Comparison of ENCODE assay signal across 11 cellular contexts in the genomic region with DNA sequence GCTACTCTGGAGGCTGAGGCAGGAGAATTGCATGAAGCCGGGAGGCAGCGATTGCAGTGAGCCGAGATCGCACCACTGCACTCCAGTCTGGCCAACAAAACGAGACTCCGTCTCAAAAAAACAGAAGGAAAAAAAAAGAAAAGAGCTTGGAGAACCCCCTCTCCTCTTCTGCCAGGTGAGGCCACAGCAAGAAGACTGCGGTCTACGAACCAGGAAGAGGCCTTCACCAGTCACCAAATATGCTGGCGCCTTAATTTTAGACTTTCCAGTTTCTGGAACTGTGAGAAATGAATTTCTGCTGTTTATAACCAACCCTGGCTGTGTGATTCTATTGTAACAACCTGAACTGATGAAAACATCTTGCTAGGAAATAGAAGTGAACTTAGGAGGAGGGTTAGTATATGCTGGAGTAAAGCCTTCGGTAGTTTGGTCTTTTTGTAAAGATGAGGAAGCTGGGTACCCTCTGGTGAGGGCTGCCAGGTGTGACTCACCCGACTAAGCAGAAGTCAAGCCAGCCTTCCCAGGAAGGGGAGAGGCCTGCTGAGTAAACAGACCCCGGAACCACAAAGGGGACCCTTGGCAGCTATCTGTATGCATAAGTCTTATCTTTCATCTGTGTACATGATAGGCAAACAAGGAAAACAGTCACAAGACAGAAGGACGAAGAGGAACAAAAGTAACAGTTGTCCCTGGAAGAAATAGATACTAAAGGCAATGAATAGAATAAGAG.
DNase-seq lines count a peak whose midpoint lies in the region; ATAC-seq, FAIRE-seq and TF ChIP-seq lines count a peak whose summit lies in the region.
"Had no signal": no experiment of that assay in that cellular context is flagged by ENCODE, and none has a peak within 500 bp of the region (broad histone marks: within the 10 kb centered on the region; RNA-seq: fewer than 3 reads in every experiment).

No MANE protein-coding gene starts in this region.

- H3K4me1 ChIP-seq in adrenal gland (replicated peaks in 1 of 2): peaks cover 0 to 6% of the 10 kb centered on the region in 2 donors

- peak; percentile 65 to 66 for ATAC-seq in activated T-cell treated with anti-CD3 and anti-CD28 coated beads, Interleukin-2, amount 50 U/mL, for 4 hours
- ATAC-seq in activated naive CD8-positive, alpha-beta T cell treated with anti-CD3 and anti-CD28 coated beads, Interleukin-2, amount 50 U/mL, for 24 hours: peak; percentile 71
- ATAC-seq: Panc1 had no signal

- no peaks in the 10 kb centered on the region for H3K36me3 ChIP-seq in adrenal gland (replicated peaks in 1 of 2)

- TF ChIP-seq POLR2A in adrenal gland (IDR thresholded peaks at IDR 0.05): no peak
- no peak for TF ChIP-seq POLR2A in GM12892 (IDR thresholded peaks at IDR 0.05; ENCODE audit: low read depth, low read length)

- no peak for FAIRE-seq in GM12892 (lab: Jason Lieb, UNC)

- WGBS in adrenal gland, 4 donors: 76 to 81% (median 79%) methylated on average over 13 of the region's 13 CpGs

- intact Hi-C loops in adrenal gland (cut with DNase I): no loop called here

- no peaks in the 10 kb centered on the region for H3K27me3 ChIP-seq in adrenal gland

- peaks cover 18% of the 10 kb centered on the region for H3K4me1 Mint-ChIP-seq in activated T-cell treated with anti-CD3 and anti-CD28 coated beads, Interleukin-2, amount 50 U/mL, for 4 hours (ENCODE audit: low read depth)
- peaks cover 34% of the 10 kb centered on the region for H3K4me1 Mint-ChIP-seq in activated naive CD8-positive, alpha-beta T cell treated with anti-CD3 and anti-CD28 coated beads, Interleukin-2, amount 50 U/mL, for 24 hours
- peaks cover 40% of the 10 kb centered on the region for H3K4me1 Mint-ChIP-seq in stimulated activated naive CD8-positive, alpha-beta T cell treated with anti-CD3 and anti-CD28 coated beads, Interleukin-15, Interleukin-2, amounts not matched to agents 100 ng/mL and 50 ng/mL, for 24 hours (ENCODE audit: low read depth)

- H3K27ac ChIP-seq in adrenal gland: no peak overlapping the region

- no peak overlapping the region for H3K4me3 ChIP-seq in adrenal gland

- TF ChIP-seq CTCF in adrenal gland (IDR thresholded peaks at IDR 0.05): no peak

- H3K27me3 Mint-ChIP-seq in activated T-cell treated with anti-CD3 and anti-CD28 coated beads, Interleukin-2, amount 50 U/mL, for 4 hours (ENCODE audit: low read depth): no peaks in the 10 kb centered on the region
- no peaks in the 10 kb centered on the region for H3K27me3 Mint-ChIP-seq in activated naive CD8-positive, alpha-beta T cell treated with anti-CD3 and anti-CD28 coated beads, Interleukin-2, amount 50 U/mL, for 24 hours
- H3K27me3 Mint-ChIP-seq in stimulated activated naive CD8-positive, alpha-beta T cell treated with anti-CD3 and anti-CD28 coated beads, Interleukin-15, Interleukin-2, amounts not matched to agents 100 ng/mL and 50 ng/mL, for 24 hours: no peaks in the 10 kb centered on the region

- peaks cover 11% of the 10 kb centered on the region for H3K9me3 Mint-ChIP-seq in activated T-cell treated with anti-CD3 and anti-CD28 coated beads, Interleukin-2, amount 50 U/mL, for 4 hours
- peaks cover 17% of the 10 kb centered on the region for H3K9me3 Mint-ChIP-seq in activated naive CD8-positive, alpha-beta T cell treated with anti-CD3 and anti-CD28 coated beads, Interleukin-2, amount 50 U/mL, for 24 hours
- peaks cover 13% of the 10 kb centered on the region for H3K9me3 Mint-ChIP-seq in stimulated activated naive CD8-positive, alpha-beta T cell treated with anti-CD3 and anti-CD28 coated beads, Interleukin-15, Interleukin-2, amounts not matched to agents 100 ng/mL and 50 ng/mL, for 24 hours

- DNase-seq in activated T-cell treated with anti-CD3 and anti-CD28 coated beads, Interleukin-2, amount 50 U/mL, for 4 hours: peak; percentile 41
- no peak for DNase-seq in activated T-cell treated with anti-CD3 and anti-CD28 coated beads, Interleukin-2, amount 50 U/mL, for 1 hour
- peak; percentile 33 to 39 for DNase-seq in NOMO-1 (lab: John Stamatoyannopoulos, UW; ENCODE audit: unreplicated experiment in 2 of 2)
- peak; percentile 52 for DNase-seq in activated naive CD8-positive, alpha-beta T cell treated with anti-CD3 and anti-CD28 coated beads, Interleukin-2, amount 50 U/mL, for 24 hours
- DNase-seq in adrenal gland: no peak
- DNase-seq in GM12892 (ENCODE audit: insufficient read length): no peak
- no peak for DNase-seq in C1 segment of cervical spinal cord (lab: John Stamatoyannopoulos, UW)
- DNase-seq: hippocampal formation, NCI-H1092 treated with DMSO at 0.1 percent for 48 hours had no signal

- H3K9me3 ChIP-seq in adrenal gland (replicated peaks in 1 of 3): peaks cover 0 to 6% (median 5%) of the 10 kb centered on the region in 3 donors

- peak overlapping the region; percentile 61 for H3K27ac Mint-ChIP-seq in activated naive CD8-positive, alpha-beta T cell treated with anti-CD3 and anti-CD28 coated beads, Interleukin-2, amount 50 U/mL, for 24 hours
- H3K27ac Mint-ChIP-seq in stimulated activated naive CD8-positive, alpha-beta T cell treated with anti-CD3 and anti-CD28 coated beads, Interleukin-15, Interleukin-2, amounts not matched to agents 100 ng/mL and 50 ng/mL, for 24 hours: peak overlapping the region; percentile 73

- H3K36me3 Mint-ChIP-seq in activated T-cell treated with anti-CD3 and anti-CD28 coated beads, Interleukin-2, amount 50 U/mL, for 4 hours (ENCODE audit: insufficient read depth): peaks cover 4% of the 10 kb centered on the region
- H3K36me3 Mint-ChIP-seq in activated naive CD8-positive, alpha-beta T cell treated with anti-CD3 and anti-CD28 coated beads, Interleukin-2, amount 50 U/mL, for 24 hours (ENCODE audit: low read depth): peaks cover 2% of the 10 kb centered on the region
- peaks cover 4% of the 10 kb centered on the region for H3K36me3 Mint-ChIP-seq in stimulated activated naive CD8-positive, alpha-beta T cell treated with anti-CD3 and anti-CD28 coated beads, Interleukin-15, Interleukin-2, amounts not matched to agents 100 ng/mL and 50 ng/mL, for 24 hours (ENCODE audit: low read depth)

- H3K4me3 Mint-ChIP-seq in activated T-cell treated with anti-CD3 and anti-CD28 coated beads, Interleukin-2, amount 50 U/mL, for 4 hours: peak overlapping the region; percentile 32
- H3K4me3 Mint-ChIP-seq in activated naive CD8-positive, alpha-beta T cell treated with anti-CD3 and anti-CD28 coated beads, Interleukin-2, amount 50 U/mL, for 24 hours: peak overlapping the region; percentile 43
- peak overlapping the region; percentile 72 for H3K4me3 Mint-ChIP-seq in stimulated activated naive CD8-positive, alpha-beta T cell treated with anti-CD3 and anti-CD28 coated beads, Interleukin-15, Interleukin-2, amounts not matched to agents 100 ng/mL and 50 ng/mL, for 24 hours

Comparison
In these comparisons a context has a peak if more than half of its experiments do, and no peak if none do; other contexts are left out.
1. DNase-seq: peak in activated T-cell treated with anti-CD3 and anti-CD28 coated beads, Interleukin-2, amount 50 U/mL, for 4 hours (single experiment), NOMO-1 (2 of 2) and activated naive CD8-positive, alpha-beta T cell treated with anti-CD3 and anti-CD28 coated beads, Interleukin-2, amount 50 U/mL, for 24 hours (single experiment); none in activated T-cell treated with anti-CD3 and anti-CD28 coated beads, Interleukin-2, amount 50 U/mL, for 1 hour (single experiment), adrenal gland (0 of 7), GM12892 (single experiment) and C1 segment of cervical spinal cord (0 of 14).
2. Peak in every context shown above with its lines, with median percentiles within 50 percentile points of each other: H3K4me3 Mint-ChIP-seq.